In the genomic region with DNA sequence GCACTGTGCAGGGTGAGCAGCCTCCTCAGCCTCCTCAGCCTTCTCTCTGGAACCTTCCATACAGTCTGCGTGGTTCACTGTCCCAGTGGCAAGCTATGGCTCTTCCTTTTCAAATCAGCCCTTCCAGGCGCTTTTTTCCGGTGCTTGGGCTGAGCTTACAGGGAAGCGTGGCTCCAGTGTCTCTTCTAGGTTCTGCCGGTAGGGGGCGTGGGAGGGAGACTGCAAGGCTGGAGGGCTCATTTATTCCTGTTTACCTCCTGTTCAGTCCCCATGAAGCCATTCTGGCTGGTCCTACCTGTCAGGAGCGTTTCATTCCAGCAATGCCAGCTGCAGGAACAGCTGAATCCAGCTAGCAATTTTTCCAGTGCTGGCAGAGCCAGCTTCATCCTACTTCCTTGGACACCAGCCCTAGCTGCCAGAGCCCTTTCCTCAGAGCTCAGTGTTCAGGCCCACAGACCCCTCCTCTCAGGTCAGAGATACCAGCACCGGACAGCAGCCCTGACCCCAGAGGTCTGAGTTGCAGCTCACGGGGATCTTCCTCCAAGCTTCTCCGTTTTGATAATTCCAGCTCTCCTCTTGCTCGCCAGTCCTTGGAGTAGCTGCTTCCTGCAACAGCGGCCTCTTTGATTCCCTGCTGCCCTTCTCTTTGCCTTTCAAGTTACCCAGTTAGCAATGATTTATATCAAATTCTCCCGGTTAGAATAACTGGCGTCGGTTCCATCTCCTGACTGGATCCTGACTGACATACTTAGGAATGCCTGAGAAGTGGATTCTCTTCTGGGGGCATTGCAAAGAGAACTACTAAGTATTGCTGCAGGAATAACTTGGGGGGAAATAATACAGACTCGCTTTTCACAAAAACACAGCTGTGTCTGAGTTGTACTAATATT, we compare ENCODE assay signal across 1 cellular context.
TF ChIP-seq lines count a peak whose summit lies in the region.

No MANE protein-coding gene starts in this region.

TF ChIP-seq in GM23338, 12 proteins besides CTCF, POLR2A, EP300 and RAD21 (continued from another document):
- TF ChIP-seq, protein P1, sequence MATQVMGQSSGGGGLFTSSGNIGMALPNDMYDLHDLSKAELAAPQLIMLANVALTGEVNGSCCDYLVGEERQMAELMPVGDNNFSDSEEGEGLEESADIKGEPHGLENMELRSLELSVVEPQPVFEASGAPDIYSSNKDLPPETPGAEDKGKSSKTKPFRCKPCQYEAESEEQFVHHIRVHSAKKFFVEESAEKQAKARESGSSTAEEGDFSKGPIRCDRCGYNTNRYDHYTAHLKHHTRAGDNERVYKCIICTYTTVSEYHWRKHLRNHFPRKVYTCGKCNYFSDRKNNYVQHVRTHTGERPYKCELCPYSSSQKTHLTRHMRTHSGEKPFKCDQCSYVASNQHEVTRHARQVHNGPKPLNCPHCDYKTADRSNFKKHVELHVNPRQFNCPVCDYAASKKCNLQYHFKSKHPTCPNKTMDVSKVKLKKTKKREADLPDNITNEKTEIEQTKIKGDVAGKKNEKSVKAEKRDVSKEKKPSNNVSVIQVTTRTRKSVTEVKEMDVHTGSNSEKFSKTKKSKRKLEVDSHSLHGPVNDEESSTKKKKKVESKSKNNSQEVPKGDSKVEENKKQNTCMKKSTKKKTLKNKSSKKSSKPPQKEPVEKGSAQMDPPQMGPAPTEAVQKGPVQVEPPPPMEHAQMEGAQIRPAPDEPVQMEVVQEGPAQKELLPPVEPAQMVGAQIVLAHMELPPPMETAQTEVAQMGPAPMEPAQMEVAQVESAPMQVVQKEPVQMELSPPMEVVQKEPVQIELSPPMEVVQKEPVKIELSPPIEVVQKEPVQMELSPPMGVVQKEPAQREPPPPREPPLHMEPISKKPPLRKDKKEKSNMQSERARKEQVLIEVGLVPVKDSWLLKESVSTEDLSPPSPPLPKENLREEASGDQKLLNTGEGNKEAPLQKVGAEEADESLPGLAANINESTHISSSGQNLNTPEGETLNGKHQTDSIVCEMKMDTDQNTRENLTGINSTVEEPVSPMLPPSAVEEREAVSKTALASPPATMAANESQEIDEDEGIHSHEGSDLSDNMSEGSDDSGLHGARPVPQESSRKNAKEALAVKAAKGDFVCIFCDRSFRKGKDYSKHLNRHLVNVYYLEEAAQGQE (IDR thresholded peaks at IDR 0.05; ENCODE audit: unreplicated experiment) = no peak
- TF ChIP-seq NANOG (IDR thresholded peaks at IDR 0.05; ENCODE audit: borderline replicate concordance) (no peak), EZH2phosphoT487 (IDR thresholded peaks at IDR 0.05; ENCODE audit: unreplicated experiment) (no peak), ZNF114 (CRISPR knock-in tag; IDR thresholded peaks at IDR 0.05) (no peak), ZNF331 (CRISPR knock-in tag; IDR thresholded peaks at IDR 0.05; ENCODE audit: low read depth) (no peak), POLR2AphosphoS5 (IDR thresholded peaks at IDR 0.05; ENCODE audit: low read depth) (no peak), STAT1 (IDR thresholded peaks at IDR 0.05; ENCODE audit: unreplicated experiment) (no peak), JUNB (IDR thresholded peaks at IDR 0.05; ENCODE audit: unreplicated experiment) (no peak), EZH2 (IDR thresholded peaks at IDR 0.05; ENCODE audit: low read depth, unreplicated experiment) (no peak)
- TF ChIP-seq, protein P2, sequence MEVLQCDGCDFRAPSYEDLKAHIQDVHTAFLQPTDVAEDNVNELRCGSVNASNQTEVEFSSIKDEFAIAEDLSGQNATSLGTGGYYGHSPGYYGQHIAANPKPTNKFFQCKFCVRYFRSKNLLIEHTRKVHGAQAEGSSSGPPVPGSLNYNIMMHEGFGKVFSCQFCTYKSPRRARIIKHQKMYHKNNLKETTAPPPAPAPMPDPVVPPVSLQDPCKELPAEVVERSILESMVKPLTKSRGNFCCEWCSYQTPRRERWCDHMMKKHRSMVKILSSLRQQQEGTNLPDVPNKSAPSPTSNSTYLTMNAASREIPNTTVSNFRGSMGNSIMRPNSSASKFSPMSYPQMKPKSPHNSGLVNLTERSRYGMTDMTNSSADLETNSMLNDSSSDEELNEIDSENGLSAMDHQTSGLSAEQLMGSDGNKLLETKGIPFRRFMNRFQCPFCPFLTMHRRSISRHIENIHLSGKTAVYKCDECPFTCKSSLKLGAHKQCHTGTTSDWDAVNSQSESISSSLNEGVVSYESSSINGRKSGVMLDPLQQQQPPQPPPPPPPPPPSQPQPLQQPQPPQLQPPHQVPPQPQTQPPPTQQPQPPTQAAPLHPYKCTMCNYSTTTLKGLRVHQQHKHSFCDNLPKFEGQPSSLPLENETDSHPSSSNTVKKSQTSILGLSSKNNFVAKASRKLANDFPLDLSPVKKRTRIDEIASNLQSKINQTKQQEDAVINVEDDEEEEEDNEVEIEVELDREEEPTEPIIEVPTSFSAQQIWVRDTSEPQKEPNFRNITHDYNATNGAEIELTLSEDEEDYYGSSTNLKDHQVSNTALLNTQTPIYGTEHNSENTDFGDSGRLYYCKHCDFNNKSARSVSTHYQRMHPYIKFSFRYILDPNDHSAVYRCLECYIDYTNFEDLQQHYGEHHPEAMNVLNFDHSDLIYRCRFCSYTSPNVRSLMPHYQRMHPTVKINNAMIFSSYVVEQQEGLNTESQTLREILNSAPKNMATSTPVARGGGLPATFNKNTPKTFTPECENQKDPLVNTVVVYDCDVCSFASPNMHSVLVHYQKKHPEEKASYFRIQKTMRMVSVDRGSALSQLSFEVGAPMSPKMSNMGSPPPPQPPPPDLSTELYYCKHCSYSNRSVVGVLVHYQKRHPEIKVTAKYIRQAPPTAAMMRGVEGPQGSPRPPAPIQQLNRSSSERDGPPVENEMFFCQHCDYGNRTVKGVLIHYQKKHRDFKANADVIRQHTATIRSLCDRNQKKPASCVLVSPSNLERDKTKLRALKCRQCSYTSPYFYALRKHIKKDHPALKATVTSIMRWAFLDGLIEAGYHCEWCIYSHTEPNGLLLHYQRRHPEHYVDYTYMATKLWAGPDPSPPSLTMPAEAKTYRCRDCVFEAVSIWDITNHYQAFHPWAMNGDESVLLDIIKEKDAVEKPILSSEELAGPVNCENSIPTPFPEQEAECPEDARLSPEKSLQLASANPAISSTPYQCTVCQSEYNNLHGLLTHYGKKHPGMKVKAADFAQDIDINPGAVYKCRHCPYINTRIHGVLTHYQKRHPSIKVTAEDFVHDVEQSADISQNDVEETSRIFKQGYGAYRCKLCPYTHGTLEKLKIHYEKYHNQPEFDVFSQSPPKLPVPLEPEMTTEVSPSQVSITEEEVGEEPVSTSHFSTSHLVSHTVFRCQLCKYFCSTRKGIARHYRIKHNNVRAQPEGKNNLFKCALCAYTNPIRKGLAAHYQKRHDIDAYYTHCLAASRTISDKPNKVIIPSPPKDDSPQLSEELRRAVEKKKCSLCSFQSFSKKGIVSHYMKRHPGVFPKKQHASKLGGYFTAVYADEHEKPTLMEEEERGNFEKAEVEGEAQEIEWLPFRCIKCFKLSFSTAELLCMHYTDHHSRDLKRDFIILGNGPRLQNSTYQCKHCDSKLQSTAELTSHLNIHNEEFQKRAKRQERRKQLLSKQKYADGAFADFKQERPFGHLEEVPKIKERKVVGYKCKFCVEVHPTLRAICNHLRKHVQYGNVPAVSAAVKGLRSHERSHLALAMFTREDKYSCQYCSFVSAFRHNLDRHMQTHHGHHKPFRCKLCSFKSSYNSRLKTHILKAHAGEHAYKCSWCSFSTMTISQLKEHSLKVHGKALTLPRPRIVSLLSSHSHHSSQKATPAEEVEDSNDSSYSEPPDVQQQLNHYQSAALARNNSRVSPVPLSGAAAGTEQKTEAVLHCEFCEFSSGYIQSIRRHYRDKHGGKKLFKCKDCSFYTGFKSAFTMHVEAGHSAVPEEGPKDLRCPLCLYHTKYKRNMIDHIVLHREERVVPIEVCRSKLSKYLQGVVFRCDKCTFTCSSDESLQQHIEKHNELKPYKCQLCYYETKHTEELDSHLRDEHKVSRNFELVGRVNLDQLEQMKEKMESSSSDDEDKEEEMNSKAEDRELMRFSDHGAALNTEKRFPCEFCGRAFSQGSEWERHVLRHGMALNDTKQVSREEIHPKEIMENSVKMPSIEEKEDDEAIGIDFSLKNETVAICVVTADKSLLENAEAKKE (CRISPR knock-in tag; IDR thresholded peaks at IDR 0.05) = no peak
- TF ChIP-seq, protein P3, sequence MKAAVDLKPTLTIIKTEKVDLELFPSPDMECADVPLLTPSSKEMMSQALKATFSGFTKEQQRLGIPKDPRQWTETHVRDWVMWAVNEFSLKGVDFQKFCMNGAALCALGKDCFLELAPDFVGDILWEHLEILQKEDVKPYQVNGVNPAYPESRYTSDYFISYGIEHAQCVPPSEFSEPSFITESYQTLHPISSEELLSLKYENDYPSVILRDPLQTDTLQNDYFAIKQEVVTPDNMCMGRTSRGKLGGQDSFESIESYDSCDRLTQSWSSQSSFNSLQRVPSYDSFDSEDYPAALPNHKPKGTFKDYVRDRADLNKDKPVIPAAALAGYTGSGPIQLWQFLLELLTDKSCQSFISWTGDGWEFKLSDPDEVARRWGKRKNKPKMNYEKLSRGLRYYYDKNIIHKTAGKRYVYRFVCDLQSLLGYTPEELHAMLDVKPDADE (IDR thresholded peaks at IDR 0.05) = no peak
